In genomic region chr3:9061634-9062033, GRCh38 we compare ENCODE assay signal across 31 cellular contexts.
"Had no signal": no experiment of that assay in that cellular context is flagged by ENCODE, and none has a peak within 500 bp of the region (broad histone marks: within the 10 kb centered on the region; RNA-seq: fewer than 3 reads in every experiment).

No MANE protein-coding gene starts in this region.

- H3K36me3 ChIP-seq: cardiac muscle cell, Peyer's patch, SJSA1 had no signal

- H3K27me3 ChIP-seq: cardiac muscle cell, Peyer's patch, SJSA1 had no signal

- H3K4me3 ChIP-seq: cardiac muscle cell, Peyer's patch, SJSA1 had no signal

- H3K9me3 ChIP-seq: Peyer's patch, SJSA1, SK-N-SH had no signal

- H3K27ac ChIP-seq: cardiac muscle cell, KMS-11, Peyer's patch, SJSA1 had no signal

- H3K4me1 ChIP-seq: Peyer's patch, SJSA1 had no signal

- ATAC-seq: activated CD4-positive, alpha-beta T cell treated with anti-CD3 and anti-CD28 coated beads for 36 hours; activated CD4-positive, CD25-positive, alpha-beta regulatory T cell treated with anti-CD3 and anti-CD28 coated beads, Interleukin-2, amount 50 U/mL, for 24 hours; activated naive CD4-positive, alpha-beta T cell treated with anti-CD3 and anti-CD28 coated beads, Interleukin-2, amount 50 U/mL, for 72 hours; activated T-cell treated with anti-CD3 and anti-CD28 coated beads, Interleukin-2, amount 50 U/mL, for 4 hours; PC-3; WTC11 had no signal

- DNase-seq: activated CD4-positive, alpha-beta T cell treated with anti-CD3 and anti-CD28 coated beads for 36 hours; activated CD4-positive, alpha-beta T cell treated with anti-CD3 and anti-CD28 coated beads, Interleukin-2, amount 10 ng/mL, durations not matched to agents 7 days and 5 days; activated CD4-positive, alpha-beta T cell treated with anti-CD3 and anti-CD28 coated beads, Interleukin-2, amount 50 U/mL, for 48 hours; activated CD8-positive, alpha-beta memory T cell treated with anti-CD3 and anti-CD28 coated beads, Interleukin-2, amount 50 U/mL, for 4 hours; activated gamma-delta T cell treated with Interleukin-2 at 50 U/mL for 16 hours; activated naive CD4-positive, alpha-beta T cell treated with anti-CD3 and anti-CD28 coated beads for 36 hours; activated T-cell treated with anti-CD3 and anti-CD28 coated beads for 4 hours; activated T-cell treated with anti-CD3 and anti-CD28 coated beads, Interleukin-2, amount 50 U/mL, for 4 hours; anterior cingulate cortex; MM.1S; MV-4-11; NCI-H1092 treated with DMSO at 0.1 percent for 48 hours; NCI-H1417; NCI-H187 treated with DMSO at 0.1 percent for 48 hours; NCI-H2081; NCI-H2171 treated with DMSO at 0.1 percent for 48 hours; NCI-H345; NCI-H524 treated with DMSO at 0.1 percent for 48 hours; NCI-H748 treated with DMSO at 0.1 percent for 48 hours; NK-92 treated with Interleukin-12 subunit alpha and Interleukin-12 subunit beta, amount 100 ng/mL, for 24 hours; PC-3; Peyer's patch; RPMI8226; SHP77 treated with DMSO at 0.1 percent for 48 hours; SK-N-SH had no signal
